Comparison of ENCODE assay signal across 8 cellular contexts in the genomic region with DNA sequence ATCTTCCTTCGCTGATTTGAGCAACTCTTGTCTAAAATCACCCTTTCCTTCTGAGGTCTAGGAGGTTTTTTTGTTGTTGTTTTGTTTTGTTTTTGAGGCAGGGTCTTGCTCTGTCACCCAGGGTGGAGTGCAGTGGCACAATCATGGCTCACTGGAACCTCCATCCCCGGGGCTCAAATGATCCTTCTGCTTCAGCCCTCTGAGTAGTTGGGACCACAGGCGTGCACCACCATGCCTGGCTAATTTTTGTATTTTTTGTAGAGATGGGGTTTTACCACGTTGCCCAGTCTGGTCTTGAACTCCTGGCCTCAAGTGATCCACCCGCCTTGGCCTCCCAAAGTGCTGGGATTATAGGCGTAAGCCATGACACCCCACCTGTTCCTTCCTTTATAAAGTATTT. TPM values are rescaled to one million over a fixed set of nuclear protein-coding genes. Genes with fewer than 3 reads are reported as not detected.
DNase-seq lines count a peak whose midpoint lies in the region; ATAC-seq, FAIRE-seq and TF ChIP-seq lines count a peak whose summit lies in the region.
"Not testable (repeated sequence)": the region's sequence is repeated elsewhere in the genome, so short reads cannot be mapped to it uniquely, and the experiment has no call there.

No MANE protein-coding gene starts in this region.

- H3K79me2 ChIP-seq in GM12878 (ENCODE audit: control insufficient read depth, insufficient read depth, low read length): not testable (repeated sequence)

- not testable (repeated sequence) for H3K9me3 Mint-ChIP-seq in Calu3 (ENCODE audit: low read depth, unreplicated experiment); activated CD8-positive, alpha-beta memory T cell treated with anti-CD3 and anti-CD28 coated beads, Interleukin-2, amount 10 ng/mL, durations not matched to agents 7 days and 5 days (ENCODE audit: low read depth)

- peak overlapping the region; percentile 78 for H3K4me3 ChIP-seq in NB4 (ENCODE audit: low read depth, low read length)
- peak overlapping the region; percentile 61; the same call in 1 of the 2 replicates for H3K4me3 ChIP-seq in GM12878
- peak overlapping the region; percentile 37 to 65 (median 47) for H3K4me3 ChIP-seq in esophagus squamous epithelium
- H3K4me3 ChIP-seq in lower lobe of right lung: peak overlapping the region; percentile 61
- H3K4me3 ChIP-seq in rectal smooth muscle tissue (ENCODE audit: low read length): peak overlapping the region; percentile 46
- peak overlapping the region in 3 of 4 donors; percentile 37 to 61 (median 53) for H3K4me3 ChIP-seq in upper lobe of left lung

- not testable (repeated sequence) for H4K20me1 ChIP-seq in GM12878 (ENCODE audit: control insufficient read depth, insufficient read depth)

- 12% methylated on average over 6 of the region's 6 CpGs for WGBS in GM12878 (ENCODE audit: insufficient coverage, insufficient replicate concordance, low lambda C conversion rate, missing lambda C conversion rate)
- WGBS in esophagus squamous epithelium, 2 donors: 43 to 58% methylated on average over 6 of the region's 6 CpGs
- WGBS in upper lobe of left lung, 2 donors: 42% methylated on average over 6 of the region's 6 CpGs

- not testable (repeated sequence) for H3K27me3 ChIP-seq in GM12878 (replicated peaks in 1 of 2; ENCODE audit: control insufficient read depth in 2 of 2, insufficient read depth in 2 of 2, low read length in 1 of 2); esophagus squamous epithelium; lower lobe of right lung (ENCODE audit: low read depth); rectal smooth muscle tissue (ENCODE audit: control insufficient read depth, insufficient read depth, low read length); upper lobe of left lung

- not testable (repeated sequence) for H3K27me3 Mint-ChIP-seq in Calu3 (ENCODE audit: unreplicated experiment); activated CD8-positive, alpha-beta memory T cell treated with anti-CD3 and anti-CD28 coated beads, Interleukin-2, amount 10 ng/mL, durations not matched to agents 7 days and 5 days

- not testable (repeated sequence) for H3K27ac ChIP-seq in GM12878 (ENCODE audit: control insufficient read depth, insufficient read depth); rectal smooth muscle tissue (ENCODE audit: low read depth, low read length)
- peak overlapping the region in 3 of 4 donors; percentile 11 to 86 (median 73) for H3K27ac ChIP-seq in esophagus squamous epithelium
- peak overlapping the region; percentile 74 for H3K27ac ChIP-seq in lower lobe of right lung
- H3K27ac ChIP-seq in upper lobe of left lung: peak overlapping the region; percentile 7 to 80 (median 68)

- BruUV-seq in Calu3 (replicated peaks; lab: Mats Ljungman, UMichigan); GM12878 (replicated peaks; lab: Mats Ljungman, UMichigan): not testable (repeated sequence)

- TF ChIP-seq CTCF in Calu3 (IDR thresholded peaks at IDR 0.05; ENCODE audit: unreplicated experiment); NB4 (IDR thresholded peaks at IDR 0.05; ENCODE audit: low read depth, low read length); GM12878 (IDR thresholded peaks at IDR 0.05 in 2 of 3, conservative IDR thresholded peaks at IDR 0.05 in 1 of 3; ENCODE audit: control insufficient read depth in 2 of 3, extremely low read depth in 1 of 3, insufficient read depth in 1 of 3, low read depth in 3 of 3, low read length in 3 of 3); esophagus squamous epithelium (IDR thresholded peaks at IDR 0.05); lower lobe of right lung (IDR thresholded peaks at IDR 0.05); upper lobe of left lung (IDR thresholded peaks at IDR 0.05): not testable (repeated sequence)

- H3K4me1 Mint-ChIP-seq in Calu3 (ENCODE audit: low read depth, unreplicated experiment): peaks cover 10% of the 10 kb centered on the region
- H3K4me1 Mint-ChIP-seq in activated CD8-positive, alpha-beta memory T cell treated with anti-CD3 and anti-CD28 coated beads, Interleukin-2, amount 10 ng/mL, durations not matched to agents 7 days and 5 days: peaks cover 60% of the 10 kb centered on the region

- POLR2A ChIA-PET in GM12878 (lab: Charles Lee): interaction anchor here (1.9 to 2.6 kb wide), 3 partner anchors 13 to 49 kb away, joined by 6 to 69 read pairs (median 10); no protein-coding TSS in a partner anchor

- H3K36me3 ChIP-seq in GM12878 (ENCODE audit: control insufficient read depth in 2 of 2, insufficient read depth in 2 of 2, low read length in 1 of 2); rectal smooth muscle tissue (ENCODE audit: control insufficient read depth, insufficient read depth, low read length): not testable (repeated sequence)
- H3K36me3 ChIP-seq in esophagus squamous epithelium (peaks cover 0 to 31% (median 0%) of the 10 kb centered on the region in 3 donors), lower lobe of right lung (peaks cover 29% of the 10 kb centered on the region), upper lobe of left lung (peaks cover 0 to 22% (median 5%) of the 10 kb centered on the region in 4 donors)

- intact Hi-C loops in Calu3 (cut with micrococcal nuclease; ENCODE audit: unreplicated experiment): loop anchor here (5.0 kb wide), 1 partner anchor 297 kb away; the partner anchor contains the start of genes NIF3L1 and PPIL3
- intact Hi-C loops in GM12878 (cut with micrococcal nuclease; ENCODE audit: unreplicated experiment); esophagus squamous epithelium (cut with DNase I); lower lobe of right lung (cut with DNase I): not testable (repeated sequence)

- H3K4me3 Mint-ChIP-seq in Calu3 (ENCODE audit: low read depth, unreplicated experiment): peak overlapping the region; percentile 91
- peak overlapping the region; percentile 94 for H3K4me3 Mint-ChIP-seq in activated CD8-positive, alpha-beta memory T cell treated with anti-CD3 and anti-CD28 coated beads, Interleukin-2, amount 10 ng/mL, durations not matched to agents 7 days and 5 days

- not testable (repeated sequence) for H3K4me1 ChIP-seq in GM12878 (ENCODE audit: control insufficient read depth, insufficient read depth, low read length); rectal smooth muscle tissue (ENCODE audit: control insufficient read depth, insufficient read depth, low read length)
- H3K4me1 ChIP-seq in esophagus squamous epithelium (peaks cover 0 to 56% (median 13%) of the 10 kb centered on the region in 3 donors), lower lobe of right lung (peaks cover 29% of the 10 kb centered on the region), upper lobe of left lung (peaks cover 18 to 40% (median 28%) of the 10 kb centered on the region in 4 donors)

- H3K36me3 Mint-ChIP-seq in Calu3 (ENCODE audit: insufficient read depth, unreplicated experiment): peaks cover 53% of the 10 kb centered on the region
- H3K36me3 Mint-ChIP-seq in activated CD8-positive, alpha-beta memory T cell treated with anti-CD3 and anti-CD28 coated beads, Interleukin-2, amount 10 ng/mL, durations not matched to agents 7 days and 5 days: peaks cover 45% of the 10 kb centered on the region

- not testable (repeated sequence) for DNase-seq in Calu3; NB4 (ENCODE audit: low read depth); activated CD8-positive, alpha-beta memory T cell treated with anti-CD3 and anti-CD28 coated beads, Interleukin-2, amount 10 ng/mL, durations not matched to agents 7 days and 5 days; GM12878 (ENCODE audit: low read depth, low spot score); esophagus squamous epithelium (lab: John Stamatoyannopoulos, UW); lower lobe of right lung; upper lobe of left lung

- TF ChIP-seq RAD21 in GM12878 (IDR thresholded peaks at IDR 0.05; ENCODE audit: insufficient read depth, low read depth, low read length): not testable (repeated sequence)

- peak overlapping the region; percentile 94 for H3K27ac Mint-ChIP-seq in Calu3 (ENCODE audit: unreplicated experiment)
- H3K27ac Mint-ChIP-seq in activated CD8-positive, alpha-beta memory T cell treated with anti-CD3 and anti-CD28 coated beads, Interleukin-2, amount 10 ng/mL, durations not matched to agents 7 days and 5 days: peak overlapping the region; percentile 82

- H3K9ac ChIP-seq in GM12878 (ENCODE audit: control insufficient read depth, insufficient read depth, low read length); rectal smooth muscle tissue (ENCODE audit: low read length): not testable (repeated sequence)

- H2AFZ ChIP-seq in GM12878 (ENCODE audit: control insufficient read depth, low read depth, low read length): not testable (repeated sequence)

- FAIRE-seq in GM12878 (lab: Jason Lieb, UNC): not testable (repeated sequence)

- CTCF ChIA-PET in Calu3 (lab: Charles Lee) (interaction anchor here (2.9 kb wide), 1 partner anchor 48 kb away, joined by 61 read pairs; no protein-coding TSS in a partner anchor), GM12878 (lab: Yijun Ruan, JAX) (interaction anchor here (1.6 to 4.4 kb wide), 12 partner anchors 12 to 283 kb away, joined by 4 to 390 read pairs (median 18); no protein-coding TSS in a partner anchor)
- CTCF ChIA-PET in activated CD8-positive, alpha-beta memory T cell treated with anti-CD3 and anti-CD28 coated beads, Interleukin-2, amount 10 ng/mL, durations not matched to agents 7 days and 5 days (lab: Charles Lee): interaction anchor here (0.9 to 3.7 kb wide), 4 partner anchors 9 to 273 kb away, joined by 3 to 166 read pairs (median 44); no protein-coding TSS in a partner anchor

- H3K4me2 ChIP-seq in GM12878 (ENCODE audit: control insufficient read depth, insufficient read depth): peak overlapping the region; percentile 21; the same call in 1 of the 2 replicates

- H3K9me3 ChIP-seq in GM12878 (replicated peaks; ENCODE audit: control insufficient read depth, insufficient read depth, low read length); esophagus squamous epithelium; lower lobe of right lung; upper lobe of left lung: not testable (repeated sequence)

- not testable (repeated sequence) for TF ChIP-seq EP300 in GM12878 (IDR thresholded peaks at IDR 0.05; ENCODE audit: borderline replicate concordance in 1 of 2, control insufficient read depth in 1 of 2, low read depth in 2 of 2, low read length in 2 of 2); upper lobe of left lung (IDR thresholded peaks at IDR 0.05)

- in situ Hi-C loops in GM12878 (cut with MboI): not testable (repeated sequence)

- ATAC-seq in activated CD8-positive, alpha-beta memory T cell treated with anti-CD3 and anti-CD28 coated beads, Interleukin-2, amount 10 ng/mL, durations not matched to agents 7 days and 5 days: peak; percentile 4
- not testable (repeated sequence) for ATAC-seq in GM12878; lower lobe of right lung; upper lobe of left lung (ENCODE audit: low FRiP score in 2 of 2)

- SMC1A ChIA-PET in GM12878 (lab: Charles Lee; ENCODE audit: uncharacterized antibody, unreplicated experiment): interaction anchor here (1.4 to 3.7 kb wide), 8 partner anchors 10 to 283 kb away, joined by 3 to 285 read pairs (median 14); partner anchors contain the start of gene CASP8

- not testable (repeated sequence) for TF ChIP-seq POLR2A in NB4 (IDR thresholded peaks at IDR 0.05; ENCODE audit: extremely low read depth, insufficient read length); GM12878 (IDR thresholded peaks at IDR 0.05; ENCODE audit: low read depth, low read length); esophagus squamous epithelium (IDR thresholded peaks at IDR 0.05); upper lobe of left lung (IDR thresholded peaks at IDR 0.05)

- RAD21 ChIA-PET in GM12878 (lab: Charles Lee; ENCODE audit: unreplicated experiment): interaction anchor here (0.9 to 4.3 kb wide), 8 partner anchors 8 to 295 kb away, joined by 3 to 279 read pairs (median 13); partner anchors contain the start of genes CASP8, NIF3L1 and PPIL3

RNA-seq across cellular contexts. Expression of gene CASP10, which starts 1.3 kb away (rescaled TPM):
- 21.4 and 22.5 TPM in 2 replicates for total RNA-seq in Calu3 (2022)
- total RNA-seq in activated CD8-positive, alpha-beta memory T cell treated with anti-CD3 and anti-CD28 coated beads, Interleukin-2, amount 10 ng/mL, durations not matched to agents 7 days and 5 days: 10 to 100 TPM; 26.6 to 37.4 TPM
- total RNA-seq in GM12878 (2013; cell fraction: nucleolus; rRNA removed): 61.5 and 63.7 TPM in 2 replicates
- 12.8 and 13.1 TPM in 2 replicates for total RNA-seq in GM12878 (2014; rRNA removed)
- total RNA-seq in GM12878 (2014; rRNA removed; fragmentation: Illumina TruSeq; extraction: Trizol): 12.8 and 13.3 TPM in 2 replicates
- 11.2 and 12.4 TPM in 2 replicates for total RNA-seq in GM12878 (2021)
- 2.8 TPM for polyA plus RNA-seq in GM12878 (2011; ENCODE audit: low read depth)
- 14.1 and 17.9 TPM in 2 replicates for polyA plus RNA-seq in GM12878 (2011; rRNA removed)
- polyA plus RNA-seq in GM12878 (2011; cell fraction: cytosol; rRNA removed): 8.3 and 9.7 TPM in 2 replicates
- polyA plus RNA-seq in GM12878 (2011; cell fraction: nucleus; rRNA removed): 8.6 and 10.8 TPM in 2 replicates
- 2.5 and 2.7 TPM in 2 replicates for polyA plus RNA-seq in GM12878 (2012)
- polyA plus RNA-seq in GM12878 (2014; fragmentation: Illumina TruSeq; extraction: Trizol): 11.5 and 14.8 TPM in 2 replicates
- 1 to 10 TPM; 7.5 to 9.5 TPM for polyA plus RNA-seq in GM12878 (2014; fragmentation: Nextera tagmentation; extraction: Ambion mirVana)
- polyA plus RNA-seq in GM12878 (2014; rRNA removed): 9.8 and 10.1 TPM in 2 replicates
- polyA plus RNA-seq in GM12878 (2016; fragmentation: Nextera tagmentation; extraction: Ambion mirVana): 1 to 10 TPM; 7.2 to 9.1 TPM
- 15.7 and 18.5 TPM in 2 replicates for polyA minus RNA-seq in GM12878 (2011; rRNA and poly(A)+ RNA removed)
- 4.1 and 6.7 TPM in 2 replicates for polyA minus RNA-seq in GM12878 (2011; cell fraction: cytosol; rRNA and poly(A)+ RNA removed)
- 7.4 and 9.2 TPM in 2 replicates for polyA minus RNA-seq in GM12878 (2011; cell fraction: nucleus; rRNA and poly(A)+ RNA removed)
- total RNA-seq in esophagus squamous epithelium: 10 to 100 TPM in 3 of 4 donors, 1 to 10 TPM in 1; 9.0 to 22.0 (median 15.0) TPM
- total RNA-seq in lower lobe of right lung: 26.7 TPM
- 10 to 100 TPM; 21.1 to 67.1 (median 29.9) TPM for total RNA-seq in upper lobe of left lung
